8 cellular contexts compared by ENCODE assay signal in genomic region chr14:73269729-73270651, GRCh38. TPM values are rescaled to one million over a fixed set of nuclear protein-coding genes. Genes with fewer than 3 reads are reported as not detected.
DNase-seq lines count a peak whose midpoint lies in the region; ATAC-seq and TF ChIP-seq lines count a peak whose summit lies in the region.

No MANE protein-coding gene starts in this region.

- TF ChIP-seq POLR2A in body of pancreas (IDR thresholded peaks at IDR 0.05) = no peak

- H3K27me3 ChIP-seq in body of pancreas (no peaks in the 10 kb centered on the region), stomach smooth muscle (ENCODE audit: control insufficient read depth in 1 of 2, insufficient read depth in 2 of 2, low read length in 2 of 2) (no peaks in the 10 kb centered on the region)

- DNase-seq in Right ventricle myocardium inferior (ENCODE audit: missing footprints) = peak; percentile 81
- DNase-seq in cardiac septum (ENCODE audit: low spot score) = no peak
- DNase-seq in body of pancreas = peak; percentile 40 to 61 (median 54)
- peak; percentile 83 for DNase-seq in left kidney (ENCODE audit: low read depth, low spot score)

- TF ChIP-seq CTCF in body of pancreas (IDR thresholded peaks at IDR 0.05) = no peak

- H3K36me3 ChIP-seq in body of pancreas (replicated peaks in 1 of 2; ENCODE audit: insufficient read depth in 1 of 2, low read depth in 2 of 2) (peaks cover 0 to 6% of the 10 kb centered on the region in 2 donors), stomach smooth muscle (ENCODE audit: control insufficient read depth in 2 of 2, insufficient read depth in 2 of 2, low read length in 2 of 2) (peaks cover 10 to 20% of the 10 kb centered on the region in 2 donors)

- H3K4me3 ChIP-seq in body of pancreas = peak overlapping the region in 1 of 2 donors; percentile 13
- peak overlapping the region; percentile 50 to 64 for H3K4me3 ChIP-seq in stomach smooth muscle (ENCODE audit: low read length in 2 of 2)

- intact Hi-C loops in Right ventricle myocardium inferior (cut with DNase I) (no loop called here), cardiac septum (cut with DNase I) (no loop called here), body of pancreas (cut with DNase I) (no loop called here)

- H3K9ac ChIP-seq in stomach smooth muscle (ENCODE audit: low read length in 2 of 2) = peak overlapping the region; percentile 29 to 44

- WGBS in body of pancreas, 2 donors = 4 to 11% methylated on average over 16 to 48 of the region's 48 CpGs

- peak overlapping the region in 2 of 4 donors; percentile 35 to 50 for H3K27ac ChIP-seq in body of pancreas
- H3K27ac ChIP-seq in stomach smooth muscle (ENCODE audit: low read length) = peak overlapping the region; percentile 18

- H3K4me1 ChIP-seq in body of pancreas = peaks cover 15% of the 10 kb centered on the region
- H3K4me1 ChIP-seq in stomach smooth muscle (ENCODE audit: control insufficient read depth, insufficient read depth, low read length) = peaks cover 14% of the 10 kb centered on the region

- peak; percentile 75 for ATAC-seq in Right ventricle myocardium inferior
- peak; percentile 56 for ATAC-seq in HG03097 (IDR thresholded peaks at IDR 0.05; ENCODE audit: low FRiP score, unreplicated experiment)
- peak; percentile 69 for ATAC-seq in body of pancreas
- ATAC-seq in HG03025 (IDR thresholded peaks at IDR 0.05; ENCODE audit: low FRiP score, unreplicated experiment) = no peak
- ATAC-seq in GM19328 (IDR thresholded peaks at IDR 0.05; ENCODE audit: unreplicated experiment) = no peak

- no peaks in the 10 kb centered on the region for H3K9me3 ChIP-seq in body of pancreas
- no peaks in the 10 kb centered on the region for H3K9me3 ChIP-seq in stomach smooth muscle (ENCODE audit: control insufficient read depth in 2 of 2, low read length in 2 of 2)

RNA-seq across cellular contexts. Expression of gene PAPLN, which starts 32.7 kb away (rescaled TPM):
- total RNA-seq in Right ventricle myocardium inferior (2.5 TPM), cardiac septum (1.3 TPM), body of pancreas (10 to 100 TPM in 1 of 2 donors, 1 to 10 TPM in 1; 9.6 to 13.5 TPM)

Comparison
In these comparisons a context has a peak if more than half of its experiments do, and no peak if none do; other contexts are left out.
1. ATAC-seq: peak in Right ventricle myocardium inferior (single experiment), HG03097 (single experiment) and body of pancreas (single experiment); none in HG03025 (single experiment) and GM19328 (single experiment).